In the genomic region with DNA sequence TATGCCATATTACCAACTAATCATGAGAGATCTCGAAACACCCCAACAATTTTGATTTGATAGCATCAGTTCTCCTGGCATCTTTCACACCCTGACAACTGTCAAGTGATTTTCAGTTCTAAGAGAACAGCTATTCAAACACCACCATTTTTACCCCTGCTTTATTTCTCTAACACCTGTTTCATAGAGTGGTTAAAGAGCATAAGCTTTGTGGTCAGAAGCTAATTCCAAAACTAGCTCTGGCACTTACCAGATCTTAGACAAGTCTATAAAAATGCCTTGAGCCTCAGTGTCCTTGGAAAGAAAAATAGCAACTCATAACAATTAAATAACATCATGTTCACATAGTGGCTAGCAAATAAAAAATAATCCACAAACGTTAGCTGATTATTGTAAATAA, we compare ENCODE assay signal across 1 cellular context.
TF ChIP-seq lines count a peak whose summit lies in the region.

No MANE protein-coding gene starts in this region.

TF ChIP-seq in HCT116, 20 proteins besides CTCF, POLR2A, EP300 and RAD21 (continued from another document):
- TF ChIP-seq, protein P1, sequence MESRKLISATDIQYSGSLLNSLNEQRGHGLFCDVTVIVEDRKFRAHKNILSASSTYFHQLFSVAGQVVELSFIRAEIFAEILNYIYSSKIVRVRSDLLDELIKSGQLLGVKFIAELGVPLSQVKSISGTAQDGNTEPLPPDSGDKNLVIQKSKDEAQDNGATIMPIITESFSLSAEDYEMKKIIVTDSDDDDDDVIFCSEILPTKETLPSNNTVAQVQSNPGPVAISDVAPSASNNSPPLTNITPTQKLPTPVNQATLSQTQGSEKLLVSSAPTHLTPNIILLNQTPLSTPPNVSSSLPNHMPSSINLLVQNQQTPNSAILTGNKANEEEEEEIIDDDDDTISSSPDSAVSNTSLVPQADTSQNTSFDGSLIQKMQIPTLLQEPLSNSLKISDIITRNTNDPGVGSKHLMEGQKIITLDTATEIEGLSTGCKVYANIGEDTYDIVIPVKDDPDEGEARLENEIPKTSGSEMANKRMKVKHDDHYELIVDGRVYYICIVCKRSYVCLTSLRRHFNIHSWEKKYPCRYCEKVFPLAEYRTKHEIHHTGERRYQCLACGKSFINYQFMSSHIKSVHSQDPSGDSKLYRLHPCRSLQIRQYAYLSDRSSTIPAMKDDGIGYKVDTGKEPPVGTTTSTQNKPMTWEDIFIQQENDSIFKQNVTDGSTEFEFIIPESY (IDR thresholded peaks at IDR 0.05; ENCODE audit: extremely low read depth, insufficient replicate concordance, low read length), result no peak
- TF ChIP-seq, protein P2, sequence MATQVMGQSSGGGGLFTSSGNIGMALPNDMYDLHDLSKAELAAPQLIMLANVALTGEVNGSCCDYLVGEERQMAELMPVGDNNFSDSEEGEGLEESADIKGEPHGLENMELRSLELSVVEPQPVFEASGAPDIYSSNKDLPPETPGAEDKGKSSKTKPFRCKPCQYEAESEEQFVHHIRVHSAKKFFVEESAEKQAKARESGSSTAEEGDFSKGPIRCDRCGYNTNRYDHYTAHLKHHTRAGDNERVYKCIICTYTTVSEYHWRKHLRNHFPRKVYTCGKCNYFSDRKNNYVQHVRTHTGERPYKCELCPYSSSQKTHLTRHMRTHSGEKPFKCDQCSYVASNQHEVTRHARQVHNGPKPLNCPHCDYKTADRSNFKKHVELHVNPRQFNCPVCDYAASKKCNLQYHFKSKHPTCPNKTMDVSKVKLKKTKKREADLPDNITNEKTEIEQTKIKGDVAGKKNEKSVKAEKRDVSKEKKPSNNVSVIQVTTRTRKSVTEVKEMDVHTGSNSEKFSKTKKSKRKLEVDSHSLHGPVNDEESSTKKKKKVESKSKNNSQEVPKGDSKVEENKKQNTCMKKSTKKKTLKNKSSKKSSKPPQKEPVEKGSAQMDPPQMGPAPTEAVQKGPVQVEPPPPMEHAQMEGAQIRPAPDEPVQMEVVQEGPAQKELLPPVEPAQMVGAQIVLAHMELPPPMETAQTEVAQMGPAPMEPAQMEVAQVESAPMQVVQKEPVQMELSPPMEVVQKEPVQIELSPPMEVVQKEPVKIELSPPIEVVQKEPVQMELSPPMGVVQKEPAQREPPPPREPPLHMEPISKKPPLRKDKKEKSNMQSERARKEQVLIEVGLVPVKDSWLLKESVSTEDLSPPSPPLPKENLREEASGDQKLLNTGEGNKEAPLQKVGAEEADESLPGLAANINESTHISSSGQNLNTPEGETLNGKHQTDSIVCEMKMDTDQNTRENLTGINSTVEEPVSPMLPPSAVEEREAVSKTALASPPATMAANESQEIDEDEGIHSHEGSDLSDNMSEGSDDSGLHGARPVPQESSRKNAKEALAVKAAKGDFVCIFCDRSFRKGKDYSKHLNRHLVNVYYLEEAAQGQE (IDR thresholded peaks at IDR 0.05; ENCODE audit: low read depth), result no peak
- TF ChIP-seq EZH2phosphoT487 (IDR thresholded peaks at IDR 0.05; ENCODE audit: borderline replicate concordance) (no peak), CBX3 (IDR thresholded peaks at IDR 0.05; ENCODE audit: low read depth) (no peak), SIN3A (IDR thresholded peaks at IDR 0.05; ENCODE audit: low read depth) (no peak), SP1 (IDR thresholded peaks at IDR 0.05; ENCODE audit: low read depth) (no peak), EZH2 (IDR thresholded peaks at IDR 0.05) (no peak), ZNF274 (IDR thresholded peaks at IDR 0.05; ENCODE audit: low read depth, low read length) (no peak), POLR2AphosphoS5 (IDR thresholded peaks at IDR 0.05; ENCODE audit: low read depth, low read length) (no peak)
- TF ChIP-seq, protein P3, sequence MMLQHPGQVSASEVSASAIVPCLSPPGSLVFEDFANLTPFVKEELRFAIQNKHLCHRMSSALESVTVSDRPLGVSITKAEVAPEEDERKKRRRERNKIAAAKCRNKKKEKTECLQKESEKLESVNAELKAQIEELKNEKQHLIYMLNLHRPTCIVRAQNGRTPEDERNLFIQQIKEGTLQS (IDR thresholded peaks at IDR 0.05), result no peak
